22 cellular contexts compared by ENCODE assay signal in genomic region chr20:14384820-14385740, GRCh38. TPM values are rescaled to one million over a fixed set of nuclear protein-coding genes. Genes with fewer than 3 reads are reported as not detected.
"Had no signal": no experiment of that assay in that cellular context is flagged by ENCODE, and none has a peak within 500 bp of the region (broad histone marks: within the 10 kb centered on the region; RNA-seq: fewer than 3 reads in every experiment).

No MANE protein-coding gene starts in this region.

- H3K9me3 ChIP-seq: body of pancreas, psoas muscle, testis, uterus had no signal

- H3K36me3 ChIP-seq: spleen, uterus had no signal

- H3K4me3 ChIP-seq: body of pancreas, psoas muscle, spleen, testis, uterus had no signal

- H2AFZ ChIP-seq: parathyroid adenoma had no signal

- H3K79me2 ChIP-seq: parathyroid adenoma had no signal

- ATAC-seq: body of pancreas; left cardiac atrium; naive thymus-derived CD8-positive, alpha-beta T cell; psoas muscle; stimulated activated naive CD8-positive, alpha-beta T cell treated with anti-CD3 and anti-CD28 coated beads, Interleukin-15, Interleukin-2, amounts not matched to agents 100 U/mL and 50 U/mL, for 24 hours had no signal

- H3K27me3 ChIP-seq: body of pancreas, spleen, testis, uterus had no signal

- H3K4me1 ChIP-seq: body of pancreas, parathyroid adenoma, psoas muscle, spleen, testis, uterus had no signal

- DNase-seq: activated B cell treated with CpG ODN at 0.5 μM for 24 hours; activated CD4-positive, alpha-beta T cell treated with anti-CD3 and anti-CD28 coated beads, Interleukin-2, amount 50 U/mL, for 48 hours; activated CD8-positive, alpha-beta memory T cell treated with anti-CD3 and anti-CD28 coated beads for 24 hours; activated effector memory CD4-positive, alpha-beta T cell treated with Interleukin-2 at 50 U/mL for 16 hours; activated naive CD4-positive, alpha-beta T cell treated with Interleukin-2 at 50 U/mL for 16 hours; aorta; body of pancreas; dermis blood vessel endothelial cell; effector CD4-positive, alpha-beta T cell; left cardiac atrium; midbrain; naive thymus-derived CD8-positive, alpha-beta T cell; nucleus accumbens; psoas muscle; spleen; stimulated activated naive CD8-positive, alpha-beta T cell treated with anti-CD3 and anti-CD28 coated beads, Interleukin-15, Interleukin-2, amounts not matched to agents 100 U/mL and 50 U/mL, for 24 hours; T-helper 2 cell; testis; uterus had no signal

- H3K27ac ChIP-seq: body of pancreas, parathyroid adenoma, psoas muscle, spleen, testis, uterus had no signal

- FAIRE-seq: colon, frontal cortex had no signal

- H3K9ac ChIP-seq: parathyroid adenoma had no signal

RNA-seq across cellular contexts. Expression of gene FLRT3, which starts 47.7 kb away (rescaled TPM):
- total RNA-seq: activated B cell treated with CpG ODN at 0.5 μM for 24 hours; naive thymus-derived CD8-positive, alpha-beta T cell had no signal
- polyA plus RNA-seq: naive thymus-derived CD8-positive, alpha-beta T cell had no signal
